In genomic region chr7:111980721-111981120, GRCh38 we compare ENCODE assay signal across 25 cellular contexts.
"Had no signal": no experiment of that assay in that cellular context is flagged by ENCODE, and none has a peak within 500 bp of the region (broad histone marks: within the 10 kb centered on the region; RNA-seq: fewer than 3 reads in every experiment).

No MANE protein-coding gene starts in this region.

- H3K4me1 ChIP-seq: tibial artery had no signal

- H3K27me3 ChIP-seq: tibial artery had no signal

- H3K36me3 Mint-ChIP-seq: activated naive CD8-positive, alpha-beta T cell treated with anti-CD3 and anti-CD28 coated beads, Interleukin-2, amount 10 ng/mL, durations not matched to agents 7 days and 5 days; stimulated activated effector memory CD8-positive, alpha-beta T cell treated with anti-CD3 and anti-CD28 coated beads, Interleukin-12 subunit alpha, Interleukin-12 subunit beta, amount 100 ng/mL, for 72 hours had no signal

- H3K9me3 ChIP-seq: lower lobe of right lung, mucosa of descending colon, tibial artery had no signal

- H3K4me1 Mint-ChIP-seq: activated naive CD8-positive, alpha-beta T cell treated with anti-CD3 and anti-CD28 coated beads, Interleukin-2, amount 10 ng/mL, durations not matched to agents 7 days and 5 days; stimulated activated effector memory CD8-positive, alpha-beta T cell treated with anti-CD3 and anti-CD28 coated beads, Interleukin-12 subunit alpha, Interleukin-12 subunit beta, amount 100 ng/mL, for 72 hours; stimulated activated naive CD8-positive, alpha-beta T cell treated with anti-CD3 and anti-CD28 coated beads, Interleukin-15, amount 100 ng/mL, for 72 hours; WTC11 had no signal

- FAIRE-seq: endometrium, small intestine had no signal

- H3K4me3 Mint-ChIP-seq: activated naive CD8-positive, alpha-beta T cell treated with anti-CD3 and anti-CD28 coated beads, Interleukin-2, amount 10 ng/mL, durations not matched to agents 7 days and 5 days; dendritic cell treated with granulocyte-macrophage colony-stimulating factor and Interleukin-4, amounts not matched to agents 40 ng/mL and 50 ng/mL, for 4 days; stimulated activated effector memory CD8-positive, alpha-beta T cell treated with anti-CD3 and anti-CD28 coated beads, Interleukin-12 subunit alpha, Interleukin-12 subunit beta, amount 100 ng/mL, for 72 hours; stimulated activated naive CD8-positive, alpha-beta T cell treated with anti-CD3 and anti-CD28 coated beads, Interleukin-15, amount 100 ng/mL, for 72 hours; WTC11 had no signal

- H3K9me3 Mint-ChIP-seq: activated naive CD8-positive, alpha-beta T cell treated with anti-CD3 and anti-CD28 coated beads, Interleukin-2, amount 10 ng/mL, durations not matched to agents 7 days and 5 days; dendritic cell treated with granulocyte-macrophage colony-stimulating factor and Interleukin-4, amounts not matched to agents 40 ng/mL and 50 ng/mL, for 4 days; stimulated activated effector memory CD8-positive, alpha-beta T cell treated with anti-CD3 and anti-CD28 coated beads, Interleukin-12 subunit alpha, Interleukin-12 subunit beta, amount 100 ng/mL, for 72 hours; stimulated activated naive CD8-positive, alpha-beta T cell treated with anti-CD3 and anti-CD28 coated beads, Interleukin-15, amount 100 ng/mL, for 72 hours; WTC11 had no signal

- ATAC-seq: left lobe of liver; lower lobe of right lung; mucosa of descending colon; sciatic nerve; stimulated activated effector memory CD8-positive, alpha-beta T cell treated with anti-CD3 and anti-CD28 coated beads, Interleukin-12 subunit alpha, Interleukin-12 subunit beta, amount 100 ng/mL, for 72 hours; stimulated activated naive CD8-positive, alpha-beta T cell treated with anti-CD3 and anti-CD28 coated beads, Interleukin-15, amount 100 ng/mL, for 72 hours; WTC11 had no signal

- H3K4me3 ChIP-seq: lower lobe of right lung, mucosa of descending colon, tibial artery had no signal

- DNase-seq: activated CD4-positive, alpha-beta T cell treated with anti-CD3 and anti-CD28 coated beads, Interleukin-2, amount 50 U/mL, for 4 hours; activated CD8-positive, alpha-beta memory T cell treated with anti-CD3 and anti-CD28 coated beads, Interleukin-2, amount 50 U/mL, for 48 hours; activated naive CD4-positive, alpha-beta T cell treated with Interleukin-2 at 50 U/mL for 16 hours; activated naive CD8-positive, alpha-beta T cell treated with anti-CD3 and anti-CD28 coated beads, Interleukin-2, amount 10 ng/mL, durations not matched to agents 7 days and 5 days; activated T-cell treated with anti-CD3 and anti-CD28 coated beads, Interleukin-2, amount 50 U/mL, for 48 hours; amniotic stem cell; effector CD4-positive, alpha-beta T cell; erythroblast; foreskin fibroblast; lower lobe of right lung; mesendoderm; mucosa of descending colon; nucleus accumbens; posterior cingulate gyrus; small intestine; stimulated activated CD4-positive, alpha-beta T cell treated with anti-CD3 and anti-CD28 coated beads, Interleukin-2, amount 100 ng/mL, for 24 hours; stimulated activated naive CD8-positive, alpha-beta T cell treated with anti-CD3 and anti-CD28 coated beads, Interleukin-15, amount 100 ng/mL, for 72 hours; T1000; tibial artery had no signal

- H3K27me3 Mint-ChIP-seq: dendritic cell treated with granulocyte-macrophage colony-stimulating factor and Interleukin-4, amounts not matched to agents 40 ng/mL and 50 ng/mL, for 4 days; stimulated activated naive CD8-positive, alpha-beta T cell treated with anti-CD3 and anti-CD28 coated beads, Interleukin-15, amount 100 ng/mL, for 72 hours had no signal

- H3K27ac ChIP-seq: lower lobe of right lung, tibial artery had no signal

- H3K27ac Mint-ChIP-seq: activated naive CD8-positive, alpha-beta T cell treated with anti-CD3 and anti-CD28 coated beads, Interleukin-2, amount 10 ng/mL, durations not matched to agents 7 days and 5 days; dendritic cell treated with granulocyte-macrophage colony-stimulating factor and Interleukin-4, amounts not matched to agents 40 ng/mL and 50 ng/mL, for 4 days; stimulated activated effector memory CD8-positive, alpha-beta T cell treated with anti-CD3 and anti-CD28 coated beads, Interleukin-12 subunit alpha, Interleukin-12 subunit beta, amount 100 ng/mL, for 72 hours; WTC11 had no signal
